ENCODE assay signal across 10 cellular contexts in genomic region chr16:4373356-4373908, GRCh38. TPM values are rescaled to one million over a fixed set of nuclear protein-coding genes. Genes with fewer than 3 reads are reported as not detected.
DNase-seq lines count a peak whose midpoint lies in the region; ATAC-seq and TF ChIP-seq lines count a peak whose summit lies in the region.
"Had no signal": no experiment of that assay in that cellular context is flagged by ENCODE, and none has a peak within 500 bp of the region (broad histone marks: within the 10 kb centered on the region; RNA-seq: fewer than 3 reads in every experiment).

No MANE protein-coding gene starts in this region.

- H2BK120ac ChIP-seq in mesenchymal stem cell (ENCODE audit: low read depth, low read length) = peak overlapping the region; percentile 78

- intact Hi-C loops in heart right ventricle (cut with DNase I) = no loop called here
- intact Hi-C loops in cardiac septum (cut with DNase I) = no loop called here
- intact Hi-C loops in breast epithelium (cut with DNase I; ENCODE audit: low total_unique reads) = no loop called here
- intact Hi-C loops in vagina (cut with DNase I) = no loop called here

- H3K23ac ChIP-seq in mesenchymal stem cell (ENCODE audit: low read length in 2 of 2) = peak overlapping the region in 1 of 2 experiments; percentile 79

- H3K18ac ChIP-seq in mesenchymal stem cell (ENCODE audit: low read depth in 1 of 2, low read length in 2 of 2) = peak overlapping the region; percentile 74 to 97

- H2BK12ac ChIP-seq in mesenchymal stem cell (ENCODE audit: low read length in 2 of 2) = peak overlapping the region in 1 of 2 experiments; percentile 98

- no peak for ATAC-seq in heart right ventricle
- ATAC-seq in HG02870 (IDR thresholded peaks at IDR 0.05; ENCODE audit: unreplicated experiment) = no peak

- peak overlapping the region; percentile 38 to 71 (median 62) for H3K4me3 ChIP-seq in heart right ventricle
- H3K4me3 ChIP-seq in breast epithelium = peak overlapping the region; percentile 78 to 83 (median 82)
- H3K4me3 ChIP-seq in mesenchymal stem cell (ENCODE audit: insufficient read depth in 1 of 2, low read depth in 1 of 2, low read length in 2 of 2) = peak overlapping the region; percentile 80 to 100
- peak overlapping the region; percentile 56 to 92 for H3K4me3 ChIP-seq in vagina
- H3K4me3 ChIP-seq in CD8-positive, alpha-beta memory T cell (ENCODE audit: low read length) = no peak overlapping the region

- H3K4me2 ChIP-seq in mesenchymal stem cell (ENCODE audit: low read length, poor library complexity, severe bottlenecking) = peak overlapping the region; percentile 61

- TF ChIP-seq CTCF in heart right ventricle (IDR thresholded peaks at IDR 0.05) (no peak), breast epithelium (IDR thresholded peaks at IDR 0.05) (no peak), vagina (IDR thresholded peaks at IDR 0.05) (no peak), glutamatergic neuron (IDR thresholded peaks at IDR 0.05; ENCODE audit: partially characterized antibody, unreplicated experiment) (no peak)

- H3K36me3 Mint-ChIP-seq in glutamatergic neuron (ENCODE audit: unreplicated experiment) = no peaks in the 10 kb centered on the region
- H3K36me3 Mint-ChIP-seq in CD8-positive, alpha-beta memory T cell = peaks cover 0 to 20% (median 0%) of the 10 kb centered on the region in 3 donors
- H3K36me3 Mint-ChIP-seq: CD4-positive, CD25-positive, alpha-beta regulatory T cell had no signal

- H3K27me3 ChIP-seq in heart right ventricle (no peaks in the 10 kb centered on the region), breast epithelium (no peaks in the 10 kb centered on the region), mesenchymal stem cell (ENCODE audit: control insufficient read depth in 1 of 2, insufficient read depth in 1 of 2, low read length in 2 of 2) (no peaks in the 10 kb centered on the region), vagina (no peaks in the 10 kb centered on the region)
- no peaks in the 10 kb centered on the region for H3K27me3 ChIP-seq in CD8-positive, alpha-beta memory T cell (ENCODE audit: insufficient read depth, low read length, poor library complexity, severe bottlenecking)

- H3K4ac ChIP-seq in mesenchymal stem cell (ENCODE audit: low read depth in 1 of 2, low read length in 2 of 2) = peak overlapping the region; percentile 69 to 80

- H3K4me3 Mint-ChIP-seq in glutamatergic neuron (ENCODE audit: unreplicated experiment) = no peak overlapping the region
- peak overlapping the region in 3 of 7 donors; percentile 23 to 84 (median 36) for H3K4me3 Mint-ChIP-seq in CD8-positive, alpha-beta memory T cell

- H3K14ac ChIP-seq in mesenchymal stem cell (ENCODE audit: low read length in 2 of 2) = peak overlapping the region in 1 of 2 experiments; percentile 88

- peak overlapping the region; percentile 20 for H2BK15ac ChIP-seq in mesenchymal stem cell (ENCODE audit: low read depth, poor library complexity, severe bottlenecking)

- TF ChIP-seq POLR2A in breast epithelium (IDR thresholded peaks at IDR 0.05) (no peak), vagina (IDR thresholded peaks at IDR 0.05) (no peak)

- H3K36me3 ChIP-seq in heart right ventricle = peaks cover 0 to 8% (median 0%) of the 10 kb centered on the region in 9 donors
- H3K36me3 ChIP-seq in breast epithelium = no peaks in the 10 kb centered on the region
- peaks cover 11 to 28% of the 10 kb centered on the region in 2 experiments for H3K36me3 ChIP-seq in mesenchymal stem cell (ENCODE audit: control insufficient read depth in 1 of 2, insufficient read depth in 2 of 2, low read depth in 1 of 2, low read length in 2 of 2)
- H3K36me3 ChIP-seq in vagina = no peaks in the 10 kb centered on the region
- no peaks in the 10 kb centered on the region for H3K36me3 ChIP-seq in CD8-positive, alpha-beta memory T cell (ENCODE audit: insufficient read depth, low read length)

- peaks cover 42 to 95% (median 81%) of the 10 kb centered on the region in 9 donors for H3K4me1 ChIP-seq in heart right ventricle
- peaks cover 29 to 75% of the 10 kb centered on the region in 2 donors for H3K4me1 ChIP-seq in breast epithelium
- peaks cover 84% of the 10 kb centered on the region for H3K4me1 ChIP-seq in mesenchymal stem cell (ENCODE audit: control insufficient read depth, insufficient read depth, low read depth, low read length)
- peaks cover 92% of the 10 kb centered on the region for H3K4me1 ChIP-seq in vagina
- H3K4me1 ChIP-seq in CD8-positive, alpha-beta memory T cell (ENCODE audit: insufficient read depth, low read length) = peaks cover 18% of the 10 kb centered on the region

- H2BK5ac ChIP-seq in mesenchymal stem cell (ENCODE audit: low read depth, low read length, poor library complexity, severe bottlenecking) = peak overlapping the region; percentile 63

- H3K27me3 Mint-ChIP-seq in glutamatergic neuron (ENCODE audit: unreplicated experiment) = peaks cover 10% of the 10 kb centered on the region
- no peaks in the 10 kb centered on the region for H3K27me3 Mint-ChIP-seq in CD8-positive, alpha-beta memory T cell
- H3K27me3 Mint-ChIP-seq: CD4-positive, CD25-positive, alpha-beta regulatory T cell had no signal

- peak overlapping the region; percentile 97 for H3K9ac ChIP-seq in mesenchymal stem cell (ENCODE audit: low read length)

- DNase-seq in heart right ventricle = peak in 1 of 2 donors; percentile 26
- no peak for DNase-seq in cardiac septum (ENCODE audit: low spot score)
- DNase-seq in breast epithelium (ENCODE audit: low spot score in 2 of 2) = no peak
- DNase-seq in mesenchymal stem cell = no peak
- DNase-seq in vagina (ENCODE audit: extremely low spot score in 2 of 2) = no peak
- DNase-seq in glutamatergic neuron = no peak
- no peak for DNase-seq in CD8-positive, alpha-beta memory T cell
- DNase-seq: CD4-positive, CD25-positive, alpha-beta regulatory T cell; NCI-H187 treated with DMSO at 0.1 percent for 48 hours had no signal

- CTCF ChIA-PET in CD8-positive, alpha-beta memory T cell (lab: Charles Lee) = interaction anchor here (0.9 to 2.9 kb wide), 4 partner anchors 15 to 85 kb away, joined by 3 to 12 read pairs (median 4); partner anchors contain the start of gene PAM16

- no peak overlapping the region for H2AFZ ChIP-seq in mesenchymal stem cell (ENCODE audit: low read depth, low read length)

- H3K9me3 Mint-ChIP-seq in glutamatergic neuron (ENCODE audit: unreplicated experiment) = no peaks in the 10 kb centered on the region
- H3K9me3 Mint-ChIP-seq in CD8-positive, alpha-beta memory T cell = no peaks in the 10 kb centered on the region
- H3K9me3 Mint-ChIP-seq: CD4-positive, CD25-positive, alpha-beta regulatory T cell had no signal

- peak overlapping the region; percentile 90 for H2AK5ac ChIP-seq in mesenchymal stem cell (ENCODE audit: low read length, severe bottlenecking)

- H3K79me1 ChIP-seq in mesenchymal stem cell (replicated peaks; ENCODE audit: low read length, poor library complexity, severe bottlenecking) = peaks cover 6% of the 10 kb centered on the region

- no peak overlapping the region for H3K27ac Mint-ChIP-seq in glutamatergic neuron (ENCODE audit: unreplicated experiment)
- H3K27ac Mint-ChIP-seq in CD8-positive, alpha-beta memory T cell = peak overlapping the region in 2 of 8 donors; percentile 61 to 78

- peaks cover 10% of the 10 kb centered on the region for H3K4me1 Mint-ChIP-seq in glutamatergic neuron (ENCODE audit: low read depth, unreplicated experiment)
- peaks cover 11 to 68% (median 17%) of the 10 kb centered on the region in 3 donors for H3K4me1 Mint-ChIP-seq in CD8-positive, alpha-beta memory T cell

- WGBS in heart right ventricle, 2 donors = 40 to 43% methylated on average over 9 of the region's 9 CpGs
- 11% methylated on average over 8 of the region's 9 CpGs for WGBS in mesenchymal stem cell

- H4K8ac ChIP-seq in mesenchymal stem cell (ENCODE audit: low read length) = peak overlapping the region; percentile 70

- H3K27ac ChIP-seq in heart right ventricle (peak overlapping the region in 9 of 10 donors; percentile 44 to 88 (median 83)), breast epithelium (peak overlapping the region; percentile 91 to 97), mesenchymal stem cell (ENCODE audit: low read length, poor library complexity, severe bottlenecking) (peak overlapping the region; percentile 83), vagina (peak overlapping the region; percentile 91)
- no peak overlapping the region for H3K27ac ChIP-seq in CD8-positive, alpha-beta memory T cell (ENCODE audit: low read depth, low read length)

- H3K9me3 ChIP-seq in heart right ventricle = no peaks in the 10 kb centered on the region
- H3K9me3 ChIP-seq in breast epithelium = no peaks in the 10 kb centered on the region
- no peaks in the 10 kb centered on the region for H3K9me3 ChIP-seq in mesenchymal stem cell (ENCODE audit: control insufficient read depth, low read length)
- no peaks in the 10 kb centered on the region for H3K9me3 ChIP-seq in vagina
- H3K9me3 ChIP-seq in CD8-positive, alpha-beta memory T cell (ENCODE audit: low read length) = no peaks in the 10 kb centered on the region

- H4K91ac ChIP-seq in mesenchymal stem cell (ENCODE audit: low read length) = peak overlapping the region; percentile 92

- POLR2A ChIA-PET in CD8-positive, alpha-beta memory T cell (lab: Charles Lee) = interaction anchor here (0.9 kb wide), 1 partner anchor 103 kb away, joined by 4 read pairs; the partner anchor contains the start of gene HMOX2

RNA-seq across cellular contexts. Expression of gene VASN, which starts 1.8 kb away (rescaled TPM):
- 10 to 100 TPM in 1 of 10 donors, 1 to 10 TPM in 9; 3.1 to 14.7 (median 5.8) TPM for total RNA-seq in heart right ventricle
- 10 to 100 TPM in 1 of 2 donors, 1 to 10 TPM in 1; 7.7 to 27.9 TPM for polyA plus RNA-seq in heart right ventricle
- 6.3 TPM for total RNA-seq in cardiac septum
- total RNA-seq in breast epithelium = 10 to 100 TPM; 14.8 to 28.5 (median 16.1) TPM
- polyA plus RNA-seq in mesenchymal stem cell (2013, experiment 1 of 2) = 127 TPM
- polyA plus RNA-seq in mesenchymal stem cell (2013, experiment 2 of 2) = 127 TPM
- total RNA-seq in vagina = 37.6 TPM
- 4.1 TPM for total RNA-seq in glutamatergic neuron (ENCODE audit: unreplicated experiment)
- under 1 TPM in 1 of 2 experiments, not detected in 1; 0.31 TPM for total RNA-seq in CD8-positive, alpha-beta memory T cell
- polyA plus RNA-seq in CD8-positive, alpha-beta memory T cell = not detected

RNA-seq across cellular contexts. Expression of gene PAM16, which starts 22.3 kb away (rescaled TPM):
- total RNA-seq in heart right ventricle (10 to 100 TPM; 44.2 to 75.0 (median 55.6) TPM), cardiac septum (43.3 TPM), breast epithelium (10 to 100 TPM; 24.9 to 52.4 (median 49.9) TPM), vagina (76.1 TPM), glutamatergic neuron (ENCODE audit: unreplicated experiment) (33.1 TPM)
- polyA plus RNA-seq in heart right ventricle = 100 to 1,000 TPM; 136 to 288 TPM
- polyA plus RNA-seq in mesenchymal stem cell (2013, experiment 1 of 2) = 39.3 TPM
- polyA plus RNA-seq in mesenchymal stem cell (2013, experiment 2 of 2) = 43.3 TPM
- total RNA-seq in CD8-positive, alpha-beta memory T cell = 10 to 100 TPM; 66.6 to 70.2 TPM
- 38.6 TPM for polyA plus RNA-seq in CD8-positive, alpha-beta memory T cell

RNA-seq across cellular contexts. Expression of gene CORO7, which starts 43.0 kb away (rescaled TPM):
- 10 to 100 TPM in 5 of 10 donors, 1 to 10 TPM in 5; 6.5 to 21.8 (median 10.1) TPM for total RNA-seq in heart right ventricle
- polyA plus RNA-seq in heart right ventricle = 10 to 100 TPM; 11.9 to 17.0 TPM
- 11.9 TPM for total RNA-seq in cardiac septum
- total RNA-seq in breast epithelium = 10 to 100 TPM; 19.7 to 25.9 (median 22.7) TPM
- polyA plus RNA-seq in mesenchymal stem cell (2013, experiment 1 of 2) = 25.5 TPM
- 22.1 TPM for polyA plus RNA-seq in mesenchymal stem cell (2013, experiment 2 of 2)
- 30.9 TPM for total RNA-seq in vagina
- total RNA-seq in glutamatergic neuron (ENCODE audit: unreplicated experiment) = 200 TPM
- 10 to 100 TPM; 92.0 to 96.3 TPM for total RNA-seq in CD8-positive, alpha-beta memory T cell
- 129 TPM for polyA plus RNA-seq in CD8-positive, alpha-beta memory T cell

RNA-seq across cellular contexts. Expression of gene DNAJA3, which starts 52.2 kb away (rescaled TPM):
- total RNA-seq in heart right ventricle (10 to 100 TPM; 51.4 to 76.7 (median 72.5) TPM), cardiac septum (50.7 TPM), breast epithelium (10 to 100 TPM; 32.6 to 54.2 (median 45.9) TPM), vagina (33.6 TPM), glutamatergic neuron (ENCODE audit: unreplicated experiment) (32.6 TPM)
- polyA plus RNA-seq in heart right ventricle = 10 to 100 TPM; 29.0 to 52.1 TPM
- 27.3 TPM for polyA plus RNA-seq in mesenchymal stem cell (2013, experiment 1 of 2)
- 27.3 TPM for polyA plus RNA-seq in mesenchymal stem cell (2013, experiment 2 of 2)
- total RNA-seq in CD8-positive, alpha-beta memory T cell = 100 to 1,000 TPM; 104 to 108 TPM
- polyA plus RNA-seq in CD8-positive, alpha-beta memory T cell = 51.1 TPM

RNA-seq across cellular contexts. Expression of gene GLIS2, which starts 57.6 kb away (rescaled TPM):
- total RNA-seq in heart right ventricle (10 to 100 TPM in 8 of 10 donors, 1 to 10 TPM in 2; 9.0 to 16.9 (median 14.9) TPM), cardiac septum (31.4 TPM), breast epithelium (1 to 10 TPM in 2 of 3 donors, under 1 TPM in 1; 0.96 to 3.9 (median 1.5) TPM), vagina (6.9 TPM), glutamatergic neuron (ENCODE audit: unreplicated experiment) (16.5 TPM)
- polyA plus RNA-seq in heart right ventricle = 10 to 100 TPM in 1 of 2 donors, 1 to 10 TPM in 1; 6.9 to 13.1 TPM
- 20.9 TPM for polyA plus RNA-seq in mesenchymal stem cell (2013, experiment 1 of 2)
- polyA plus RNA-seq in mesenchymal stem cell (2013, experiment 2 of 2) = 19.9 TPM
- under 1 TPM; 0.13 to 0.26 TPM for total RNA-seq in CD8-positive, alpha-beta memory T cell
- not detected for polyA plus RNA-seq in CD8-positive, alpha-beta memory T cell
- total RNA-seq: CD4-positive, CD25-positive, alpha-beta regulatory T cell had no signal
